1 cellular context compared by ENCODE assay signal in the genomic region with DNA sequence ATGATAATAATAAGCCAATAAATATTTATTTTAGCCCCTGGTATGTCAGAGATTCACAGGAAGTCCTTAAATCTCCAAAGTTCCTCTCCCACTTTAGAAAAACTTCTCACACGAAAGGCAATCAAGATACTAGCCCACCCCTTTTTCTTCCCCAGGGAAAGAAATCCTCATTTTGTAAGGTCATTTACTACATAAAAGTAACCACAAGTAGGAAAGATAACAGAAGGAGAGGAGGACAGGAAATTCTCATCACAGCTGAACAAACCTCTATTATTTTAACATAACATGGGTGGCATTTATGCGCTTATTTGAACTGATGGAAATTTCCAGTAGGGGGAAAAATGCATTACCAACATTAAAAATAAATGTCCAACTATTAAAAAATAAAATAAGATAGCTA.
TF ChIP-seq lines count a peak whose summit lies in the region.

No MANE protein-coding gene starts in this region.

TF ChIP-seq in GM12878, 131 proteins besides CTCF, POLR2A, EP300 and RAD21:
- TF ChIP-seq HCFC1 (IDR thresholded peaks at IDR 0.05; ENCODE audit: low read length) (no peak), EZH2 (IDR thresholded peaks at IDR 0.05; ENCODE audit: borderline replicate concordance, control insufficient read depth, low read depth, low read length) (no peak)
- TF ChIP-seq, protein P1, sequence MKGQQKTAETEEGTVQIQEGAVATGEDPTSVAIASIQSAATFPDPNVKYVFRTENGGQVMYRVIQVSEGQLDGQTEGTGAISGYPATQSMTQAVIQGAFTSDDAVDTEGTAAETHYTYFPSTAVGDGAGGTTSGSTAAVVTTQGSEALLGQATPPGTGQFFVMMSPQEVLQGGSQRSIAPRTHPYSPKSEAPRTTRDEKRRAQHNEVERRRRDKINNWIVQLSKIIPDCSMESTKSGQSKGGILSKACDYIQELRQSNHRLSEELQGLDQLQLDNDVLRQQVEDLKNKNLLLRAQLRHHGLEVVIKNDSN (IDR thresholded peaks at IDR 0.05; ENCODE audit: borderline replicate concordance, extremely low read length, insufficient read depth, low read depth, low read length): no peak
